8 cellular contexts compared by ENCODE assay signal in the genomic region with DNA sequence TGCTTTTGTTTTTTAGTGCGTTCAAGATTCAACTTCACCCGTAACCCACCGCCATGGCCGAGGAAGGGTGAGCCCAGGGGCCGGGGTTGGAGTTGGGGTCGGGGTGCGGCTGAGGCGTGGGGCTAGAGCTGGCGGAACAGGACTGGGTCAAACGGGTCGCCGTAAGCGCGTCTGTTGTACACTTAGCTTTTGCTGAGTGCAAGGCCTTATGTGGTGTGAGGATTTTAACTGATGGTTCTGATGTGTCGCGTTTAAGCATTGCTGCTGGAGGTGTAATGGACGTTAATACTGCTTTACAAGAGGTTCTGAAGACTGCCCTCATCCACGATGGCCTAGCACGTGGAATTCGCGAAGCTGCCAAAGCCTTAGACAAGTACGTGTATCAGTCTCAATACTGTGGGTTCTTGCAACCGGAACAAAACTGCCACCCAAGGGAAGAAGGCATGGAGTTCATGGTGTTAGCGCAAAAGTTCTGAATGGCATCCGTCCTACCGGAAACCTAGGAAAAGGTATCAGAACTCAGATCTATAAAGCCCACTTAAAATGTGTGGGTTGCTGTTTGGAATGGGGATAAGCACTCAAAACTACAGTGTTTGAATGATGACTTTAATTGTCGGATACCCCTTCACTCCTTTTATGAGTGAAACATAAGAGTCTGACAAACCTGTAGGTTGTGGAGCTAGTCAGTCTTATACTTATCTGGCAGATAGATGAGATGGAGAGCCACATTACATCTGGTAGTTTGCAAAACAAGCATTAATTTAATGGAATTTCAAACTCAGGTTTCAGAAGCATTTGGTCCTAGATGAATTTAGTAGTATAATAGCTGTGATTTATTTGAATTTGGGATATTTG. TPM values are rescaled to one million over a fixed set of nuclear protein-coding genes. Genes with fewer than 3 reads are reported as not detected.
DNase-seq lines count a peak whose midpoint lies in the region; ATAC-seq, FAIRE-seq and TF ChIP-seq lines count a peak whose summit lies in the region.

No MANE protein-coding gene starts in this region.

- peaks cover 34% of the 10 kb centered on the region for H3K4me1 Mint-ChIP-seq in neural progenitor cell

- H4K20me1 ChIP-seq in endothelial cell of umbilical vein (replicated peaks; ENCODE audit: control insufficient read depth, extremely low read depth, insufficient read depth, low read length) (peaks cover 6% of the 10 kb centered on the region), neural progenitor cell (ENCODE audit: low read depth) (peaks cover 40% of the 10 kb centered on the region)

- peaks cover 23 to 27% of the 10 kb centered on the region in 2 experiments for H3K36me3 ChIP-seq in endothelial cell of umbilical vein (ENCODE audit: control insufficient read depth in 2 of 2, extremely low read depth in 1 of 2, insufficient read depth in 2 of 2, low read length in 2 of 2)
- peaks cover 13% of the 10 kb centered on the region for H3K36me3 ChIP-seq in neural progenitor cell

- no peaks in the 10 kb centered on the region for H3K27me3 ChIP-seq in endothelial cell of umbilical vein (ENCODE audit: control insufficient read depth in 2 of 2, insufficient read depth in 2 of 2, low read length in 2 of 2)
- H3K27me3 ChIP-seq in neural progenitor cell = no peaks in the 10 kb centered on the region

- peaks cover 4% of the 10 kb centered on the region for H3K27me3 Mint-ChIP-seq in neural progenitor cell (ENCODE audit: insufficient read depth, low read depth)

- peak overlapping the region; percentile 43 for H3K27ac ChIP-seq in endothelial cell of umbilical vein (ENCODE audit: insufficient read depth, low read depth, low read length)
- H3K27ac ChIP-seq in neural progenitor cell = peak overlapping the region; percentile 3

- ATAC-seq in HG02981 (IDR thresholded peaks at IDR 0.05; ENCODE audit: unreplicated experiment) (peak; percentile 10), GM18517 (IDR thresholded peaks at IDR 0.05; ENCODE audit: unreplicated experiment) (no peak)

- TF ChIP-seq POLR2A in endothelial cell of umbilical vein (IDR thresholded peaks at IDR 0.05; ENCODE audit: low read depth, low read length) = peak; percentile 58

- H3K4me1 ChIP-seq in endothelial cell of umbilical vein (ENCODE audit: control insufficient read depth, extremely low read depth, insufficient read depth, low read length) (peaks cover 24% of the 10 kb centered on the region), neural progenitor cell (peaks cover 20% of the 10 kb centered on the region)

- H3K9me3 ChIP-seq in endothelial cell of umbilical vein (replicated peaks; ENCODE audit: control insufficient read depth, insufficient read depth, low read length) (no peaks in the 10 kb centered on the region), neural progenitor cell (ENCODE audit: low read depth) (no peaks in the 10 kb centered on the region)

- H2AFZ ChIP-seq in endothelial cell of umbilical vein (ENCODE audit: low read depth, low read length) = no peak overlapping the region
- no peak overlapping the region for H2AFZ ChIP-seq in neural progenitor cell (replicated peaks)

- CTCF ChIA-PET in endothelial cell of umbilical vein (lab: Charles Lee) = interaction anchor here (0.7 to 1.2 kb wide), 6 partner anchors 8 to 146 kb away, joined by 3 to 4 read pairs (median 3); a partner anchor contains a TSS

- BruUV-seq in endothelial cell of umbilical vein (replicated peaks; lab: Mats Ljungman, UMichigan) = TSS peak; percentile 57

- no peaks in the 10 kb centered on the region for H3K9me1 ChIP-seq in endothelial cell of umbilical vein (replicated peaks; ENCODE audit: control insufficient read depth, extremely low read depth, insufficient read depth, low read length)

- intact Hi-C loops in endothelial cell of umbilical vein (cut with micrococcal nuclease) = loop anchor here (1.0 to 10.0 kb wide), 7 partner anchors 17 to 890 kb away; a partner anchor contains a TSS

- peaks cover 34% of the 10 kb centered on the region for H3K36me3 Mint-ChIP-seq in neural progenitor cell

- peak overlapping the region; percentile 98 for H3K4me3 Mint-ChIP-seq in neural progenitor cell

- dilution Hi-C loops in endothelial cell of umbilical vein (cut with MboI; ENCODE audit: extremely low pct_ligation_motif_present, low sequenced_read_pairs) = no loop called here

- H3K9ac ChIP-seq in endothelial cell of umbilical vein (replicated peaks; ENCODE audit: extremely low read depth, insufficient read depth, low read length) = peak overlapping the region; percentile 92
- H3K9ac ChIP-seq in neural progenitor cell = peak overlapping the region; percentile 89

- no peaks in the 10 kb centered on the region for H3K9me3 Mint-ChIP-seq in neural progenitor cell

- H3K27ac Mint-ChIP-seq in neural progenitor cell = peak overlapping the region; percentile 98

- H3K4me3 ChIP-seq in endothelial cell of umbilical vein (replicated peaks in 1 of 3; ENCODE audit: insufficient read depth in 1 of 3, low read depth in 1 of 3, low read length in 3 of 3) = peak overlapping the region; percentile 80 to 89 (median 82)
- peak overlapping the region; percentile 82 for H3K4me3 ChIP-seq in neural progenitor cell

- H3K4me2 ChIP-seq in endothelial cell of umbilical vein (ENCODE audit: insufficient read depth, low read length) (peak overlapping the region; percentile 88), neural progenitor cell (peak overlapping the region; percentile 83)

- peak; percentile 28 for DNase-seq in DMS53 (lab: John Stamatoyannopoulos, UW)
- DNase-seq in DMS53 treated with DMSO at 0.1 percent for 48 hours (lab: John Stamatoyannopoulos, UW; ENCODE audit: unreplicated experiment) = no peak
- peak; percentile 5 for DNase-seq in T follicular helper cell (ENCODE audit: low read depth)
- peak; percentile 21 for DNase-seq in endothelial cell of umbilical vein (ENCODE audit: low read depth, low spot score)
- no peak for DNase-seq in neural progenitor cell (ENCODE audit: low spot score)
- DNase-seq in stimulated activated naive CD4-positive, alpha-beta T cell treated with Interleukin-2 at 50 U/mL for 16 hours (lab: John Stamatoyannopoulos, UW) = no peak

- FAIRE-seq in endothelial cell of umbilical vein (lab: Jason Lieb, UNC) = no peak

- H3K79me2 ChIP-seq in endothelial cell of umbilical vein (ENCODE audit: control insufficient read depth, insufficient read depth, low read length) = peaks cover 29% of the 10 kb centered on the region
- peaks cover 38% of the 10 kb centered on the region for H3K79me2 ChIP-seq in neural progenitor cell (ENCODE audit: low read depth)

- H3F3A ChIP-seq in neural progenitor cell (ENCODE audit: low read depth) = peaks cover 47% of the 10 kb centered on the region

- no peak for TF ChIP-seq CTCF in endothelial cell of umbilical vein (IDR thresholded peaks at IDR 0.05; ENCODE audit: extremely low read depth in 1 of 2, insufficient read depth in 1 of 2, low read depth in 1 of 2, low read length in 2 of 2)
- no peak for TF ChIP-seq CTCF in neural progenitor cell (IDR thresholded peaks at IDR 0.05)

- POLR2A ChIA-PET in endothelial cell of umbilical vein (lab: Charles Lee) = interaction anchor here (0.7 to 2.2 kb wide), 7 partner anchors 8 to 82 kb away, joined by 3 to 16 read pairs (median 5); a partner anchor contains a TSS

TF ChIP-seq in endothelial cell of umbilical vein, 7 proteins besides CTCF, POLR2A, EP300 and RAD21:
- peak; percentile 14 for TF ChIP-seq POLR2AphosphoS5 (IDR thresholded peaks at IDR 0.05; ENCODE audit: insufficient read depth, low read depth, low read length)
- no peak for TF ChIP-seq MYC (IDR thresholded peaks at IDR 0.05; ENCODE audit: low read depth, low read length)

RNA-seq across cellular contexts. Expression of a gene that starts 0.6 kb away (rescaled TPM):
- total RNA-seq in endothelial cell of umbilical vein (1,044 and 1,088 TPM in 2 replicates), neural progenitor cell (ENCODE audit: low replicate concordance) (1,494 and 2,045 TPM in 2 replicates)
- polyA plus RNA-seq in endothelial cell of umbilical vein = 6,159 and 7,151 TPM in 2 replicates
- 5,529 and 5,871 TPM in 2 replicates for polyA plus RNA-seq in endothelial cell of umbilical vein (2011; cell fraction: cytosol; rRNA removed)
- 967 and 1,084 TPM in 2 replicates for polyA plus RNA-seq in endothelial cell of umbilical vein (2011; cell fraction: nucleus; rRNA removed)
- 2,556 and 2,756 TPM in 2 replicates for polyA plus RNA-seq in endothelial cell of umbilical vein (2012)
- 2,783 and 2,851 TPM in 2 replicates for polyA minus RNA-seq in endothelial cell of umbilical vein
- polyA minus RNA-seq in endothelial cell of umbilical vein (2011; cell fraction: cytosol; rRNA and poly(A)+ RNA removed) = 798 TPM
- 153 and 193 TPM in 2 replicates for polyA minus RNA-seq in endothelial cell of umbilical vein (2011; cell fraction: nucleus; rRNA and poly(A)+ RNA removed)

RNA-seq across cellular contexts. Expression of a gene that starts 16.5 kb away (rescaled TPM):
- 8.4 and 8.5 TPM in 2 replicates for total RNA-seq in endothelial cell of umbilical vein
- polyA plus RNA-seq in endothelial cell of umbilical vein = 6.7 and 9.2 TPM in 2 replicates
- 4.5 and 5.1 TPM in 2 replicates for polyA plus RNA-seq in endothelial cell of umbilical vein (2011; cell fraction: cytosol; rRNA removed)
- polyA plus RNA-seq in endothelial cell of umbilical vein (2011; cell fraction: nucleus; rRNA removed) = 12.9 and 16.1 TPM in 2 replicates
- polyA plus RNA-seq in endothelial cell of umbilical vein (2012) = 11.7 and 11.9 TPM in 2 replicates
- 14.3 and 15.4 TPM in 2 replicates for polyA minus RNA-seq in endothelial cell of umbilical vein
- 4.6 TPM for polyA minus RNA-seq in endothelial cell of umbilical vein (2011; cell fraction: cytosol; rRNA and poly(A)+ RNA removed)
- polyA minus RNA-seq in endothelial cell of umbilical vein (2011; cell fraction: nucleus; rRNA and poly(A)+ RNA removed) = 5.8 TPM in 2 replicates
- total RNA-seq in neural progenitor cell (ENCODE audit: low replicate concordance) = 4.2 and 5.1 TPM in 2 replicates

RNA-seq across cellular contexts. Expression of a gene that starts 57.2 kb away (rescaled TPM):
- total RNA-seq in endothelial cell of umbilical vein (not detected in 2 replicates), neural progenitor cell (ENCODE audit: low replicate concordance) (not detected in 2 replicates)
- polyA plus RNA-seq in endothelial cell of umbilical vein = not detected in 2 replicates
- not detected in 2 replicates for polyA plus RNA-seq in endothelial cell of umbilical vein (2011; cell fraction: cytosol; rRNA removed)
- not detected in 2 replicates for polyA plus RNA-seq in endothelial cell of umbilical vein (2011; cell fraction: nucleus; rRNA removed)
- polyA plus RNA-seq in endothelial cell of umbilical vein (2012) = not detected in 2 replicates
- not detected in 2 replicates for polyA minus RNA-seq in endothelial cell of umbilical vein
- polyA minus RNA-seq in endothelial cell of umbilical vein (2011; cell fraction: cytosol; rRNA and poly(A)+ RNA removed) = not detected
- not detected in 2 replicates for polyA minus RNA-seq in endothelial cell of umbilical vein (2011; cell fraction: nucleus; rRNA and poly(A)+ RNA removed)

Comparison
In these comparisons a context has a peak if more than half of its experiments do, and no peak if none do; other contexts are left out.
1. DNase-seq: peak in DMS53 (single experiment), T follicular helper cell (single experiment) and endothelial cell of umbilical vein (single experiment); none in DMS53 treated with DMSO at 0.1 percent for 48 hours (single experiment), neural progenitor cell (single experiment) and stimulated activated naive CD4-positive, alpha-beta T cell treated with Interleukin-2 at 50 U/mL for 16 hours (single experiment).